In the genomic region with DNA sequence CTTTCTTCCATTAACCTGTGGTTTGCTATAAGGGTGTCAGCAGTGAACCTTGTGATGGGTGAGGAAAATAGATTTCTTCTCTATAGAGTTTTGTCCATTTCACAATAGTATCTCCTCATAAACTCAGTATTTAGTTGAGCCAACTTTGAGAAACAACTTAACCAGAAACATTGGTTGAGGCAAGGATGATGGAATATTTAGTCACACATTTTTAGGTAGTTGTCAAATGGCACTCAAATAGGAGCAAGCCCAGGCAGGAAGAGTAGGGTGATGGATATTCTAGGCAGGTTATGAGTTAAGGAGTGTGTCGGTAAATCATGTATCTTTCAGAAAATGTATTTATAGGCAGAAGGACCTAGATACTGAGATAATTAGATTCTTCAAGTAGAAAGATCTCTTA, we compare ENCODE assay signal across 25 cellular contexts.
"Had no signal": no experiment of that assay in that cellular context is flagged by ENCODE, and none has a peak within 500 bp of the region (broad histone marks: within the 10 kb centered on the region; RNA-seq: fewer than 3 reads in every experiment).

No MANE protein-coding gene starts in this region.

- H3K9me3 Mint-ChIP-seq: type B pancreatic cell had no signal

- H3K36me3 Mint-ChIP-seq: memory B cell; naive thymus-derived CD4-positive, alpha-beta T cell; stimulated activated effector memory CD8-positive, alpha-beta T cell treated with anti-CD3 and anti-CD28 coated beads, Interleukin-12 subunit alpha, Interleukin-12 subunit beta, amount 100 ng/mL, for 72 hours; type B pancreatic cell had no signal

- H3K27me3 Mint-ChIP-seq: memory B cell; naive thymus-derived CD4-positive, alpha-beta T cell; natural killer cell treated with Interleukin-12 subunit alpha and Interleukin-12 subunit beta and Interleukin-15 and Interleukin-18, amount 100 ng/mL, for 72 hours; progenitor cell of endocrine pancreas; stimulated activated naive CD8-positive, alpha-beta T cell treated with anti-CD3 and anti-CD28 coated beads, Interleukin-15, Interleukin-2, amounts not matched to agents 100 ng/mL and 50 ng/mL, for 24 hours; type B pancreatic cell had no signal

- H3K4me3 ChIP-seq: left ventricle myocardium inferior, lung, mucosa of descending colon, ovary, right atrium auricular region, skin epidermis, suprapubic skin, thoracic aorta, tibial artery, uterus had no signal

- H3K27me3 ChIP-seq: ovary, right atrium auricular region, suprapubic skin, tibial artery, uterus had no signal

- H3K27ac Mint-ChIP-seq: memory B cell; naive thymus-derived CD4-positive, alpha-beta T cell; natural killer cell treated with Interleukin-12 subunit alpha and Interleukin-12 subunit beta and Interleukin-15 and Interleukin-18, amount 100 ng/mL, for 72 hours; progenitor cell of endocrine pancreas; stimulated activated effector memory CD8-positive, alpha-beta T cell treated with anti-CD3 and anti-CD28 coated beads, Interleukin-12 subunit alpha, Interleukin-12 subunit beta, amount 100 ng/mL, for 72 hours; stimulated activated naive CD8-positive, alpha-beta T cell treated with anti-CD3 and anti-CD28 coated beads, Interleukin-15, Interleukin-2, amounts not matched to agents 100 ng/mL and 50 ng/mL, for 24 hours; type B pancreatic cell had no signal

- H3K36me3 ChIP-seq: left ventricle myocardium inferior, ovary, right atrium auricular region, suprapubic skin, thoracic aorta, tibial artery, uterus had no signal

- DNase-seq: islet precursor cell; left ventricle myocardium inferior; midbrain; mucosa of descending colon; naive thymus-derived CD4-positive, alpha-beta T cell; ovary; stimulated activated CD4-positive, alpha-beta T cell treated with anti-CD3 and anti-CD28 coated beads, Interleukin-12 subunit alpha, Interleukin-12 subunit beta, amount 100 ng/mL, for 4 hours; stimulated activated CD4-positive, alpha-beta T cell treated with anti-CD3 and anti-CD28 coated beads, Interleukin-15, amount 100 ng/mL, for 24 hours; stimulated activated CD4-positive, alpha-beta T cell treated with anti-CD3 and anti-CD28 coated beads, Interleukin-2, amount 100 ng/mL, for 24 hours; stimulated activated CD4-positive, alpha-beta T cell treated with anti-CD3 and anti-CD28 coated beads, Interleukin-4, amount 100 ng/mL, for 24 hours; stimulated activated naive CD4-positive, alpha-beta T cell; tibial artery; uterus had no signal

- ATAC-seq: mucosa of descending colon; naive thymus-derived CD4-positive, alpha-beta T cell; natural killer cell treated with Interleukin-12 subunit alpha and Interleukin-12 subunit beta and Interleukin-15 and Interleukin-18, amount 100 ng/mL, for 72 hours; sciatic nerve; stimulated activated effector memory CD8-positive, alpha-beta T cell treated with anti-CD3 and anti-CD28 coated beads, Interleukin-12 subunit alpha, Interleukin-12 subunit beta, amount 100 ng/mL, for 72 hours had no signal

- H3K4me3 Mint-ChIP-seq: memory B cell; naive thymus-derived CD4-positive, alpha-beta T cell; natural killer cell treated with Interleukin-12 subunit alpha and Interleukin-12 subunit beta and Interleukin-15 and Interleukin-18, amount 100 ng/mL, for 72 hours; stimulated activated effector memory CD8-positive, alpha-beta T cell treated with anti-CD3 and anti-CD28 coated beads, Interleukin-12 subunit alpha, Interleukin-12 subunit beta, amount 100 ng/mL, for 72 hours; stimulated activated naive CD8-positive, alpha-beta T cell treated with anti-CD3 and anti-CD28 coated beads, Interleukin-15, Interleukin-2, amounts not matched to agents 100 ng/mL and 50 ng/mL, for 24 hours; type B pancreatic cell had no signal

- H3K4me1 Mint-ChIP-seq: memory B cell; naive thymus-derived CD4-positive, alpha-beta T cell; stimulated activated effector memory CD8-positive, alpha-beta T cell treated with anti-CD3 and anti-CD28 coated beads, Interleukin-12 subunit alpha, Interleukin-12 subunit beta, amount 100 ng/mL, for 72 hours had no signal

- H3K4me1 ChIP-seq: left ventricle myocardium inferior, right atrium auricular region, suprapubic skin, tibial artery, uterus had no signal

- H3K9me3 ChIP-seq: left ventricle myocardium inferior, ovary, right atrium auricular region, suprapubic skin, thoracic aorta, tibial artery, uterus had no signal

- H3K27ac ChIP-seq: left ventricle myocardium inferior, ovary, right atrium auricular region, skin epidermis, suprapubic skin, thoracic aorta, tibial artery, uterus had no signal
